30 cellular contexts compared by ENCODE assay signal in the genomic region with DNA sequence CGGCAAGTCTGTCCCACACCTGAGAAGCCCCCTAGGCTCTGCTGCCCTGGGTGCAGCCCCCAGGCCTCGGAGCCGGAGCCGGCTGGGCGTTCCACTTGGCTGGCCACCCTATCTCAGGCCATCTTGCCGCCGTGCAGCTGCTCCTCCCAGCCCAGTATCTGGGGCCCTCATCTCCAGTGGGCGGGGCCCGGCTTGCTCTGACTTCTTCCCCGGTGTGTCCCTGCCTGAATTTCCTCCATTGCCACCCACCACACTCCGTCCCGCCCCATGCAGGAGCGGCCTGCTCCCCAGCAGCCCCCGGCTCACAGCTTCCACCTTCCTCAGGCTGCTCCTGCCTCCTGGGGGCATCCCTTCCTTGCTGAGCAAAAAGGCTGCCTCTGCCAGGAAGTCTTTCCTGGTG. TPM values are rescaled to one million over a fixed set of nuclear protein-coding genes. Genes with fewer than 3 reads are reported as not detected.
"Had no signal": no experiment of that assay in that cellular context is flagged by ENCODE, and none has a peak within 500 bp of the region (broad histone marks: within the 10 kb centered on the region; RNA-seq: fewer than 3 reads in every experiment).

No MANE protein-coding gene starts in this region.

- H3K36me3 Mint-ChIP-seq: activated naive CD8-positive, alpha-beta T cell; natural killer cell treated with Interleukin-12 subunit alpha and Interleukin-12 subunit beta and Interleukin-15 and Interleukin-18, amount 100 ng/mL, for 72 hours; stimulated activated memory B cell treated with anti-CD40 and anti-IgM and Interleukin-4, amounts not matched to agents 10 μg/mL and 1 μg/mL and 100 μg/mL, for 72 hours had no signal

- ATAC-seq: heart right ventricle; left ventricle myocardium superior; mucosa of descending colon; natural killer cell treated with Interleukin-12 subunit alpha and Interleukin-12 subunit beta and Interleukin-15 and Interleukin-18, amount 100 ng/mL, for 72 hours; psoas muscle; stimulated activated memory B cell treated with anti-CD40 and anti-IgM and Interleukin-4, amounts not matched to agents 10 μg/mL and 1 μg/mL and 100 μg/mL, for 72 hours; stimulated activated naive CD8-positive, alpha-beta T cell treated with anti-CD3 and anti-CD28 coated beads, Interleukin-15, amount 100 ng/mL, for 72 hours had no signal

- H3K4me1 ChIP-seq: heart right ventricle, psoas muscle had no signal

- H3K9me3 Mint-ChIP-seq: central memory CD8-positive, alpha-beta T cell; dendritic cell treated with granulocyte-macrophage colony-stimulating factor and Interleukin-4, amounts not matched to agents 40 ng/mL and 50 ng/mL, for 4 days; endodermal cell; natural killer cell treated with Interleukin-12 subunit alpha and Interleukin-12 subunit beta and Interleukin-15 and Interleukin-18, amount 100 ng/mL, for 72 hours; stimulated activated naive CD8-positive, alpha-beta T cell treated with anti-CD3 and anti-CD28 coated beads, Interleukin-15, amount 100 ng/mL, for 72 hours; type B pancreatic cell had no signal

- H3K4me1 Mint-ChIP-seq: central memory CD8-positive, alpha-beta T cell; endodermal cell; stimulated activated naive CD8-positive, alpha-beta T cell treated with anti-CD3 and anti-CD28 coated beads, Interleukin-15, amount 100 ng/mL, for 72 hours had no signal

- H3K27me3 ChIP-seq: vagina had no signal

- H3K27ac Mint-ChIP-seq: activated naive CD8-positive, alpha-beta T cell; dendritic cell treated with granulocyte-macrophage colony-stimulating factor and Interleukin-4, amounts not matched to agents 40 ng/mL and 50 ng/mL, for 4 days; endodermal cell; natural killer cell treated with Interleukin-12 subunit alpha and Interleukin-12 subunit beta and Interleukin-15 and Interleukin-18, amount 100 ng/mL, for 72 hours; stimulated activated memory B cell treated with anti-CD40 and anti-IgM and Interleukin-4, amounts not matched to agents 10 μg/mL and 1 μg/mL and 100 μg/mL, for 72 hours; stimulated activated naive CD8-positive, alpha-beta T cell treated with anti-CD3 and anti-CD28 coated beads, Interleukin-15, amount 100 ng/mL, for 72 hours; type B pancreatic cell had no signal

- H3K27ac ChIP-seq: esophagus muscularis mucosa, heart right ventricle, neutrophil, psoas muscle, sigmoid colon, vagina had no signal

- H3K4me3 Mint-ChIP-seq: activated naive CD8-positive, alpha-beta T cell; central memory CD8-positive, alpha-beta T cell; dendritic cell treated with granulocyte-macrophage colony-stimulating factor and Interleukin-4, amounts not matched to agents 40 ng/mL and 50 ng/mL, for 4 days; endodermal cell; natural killer cell treated with Interleukin-12 subunit alpha and Interleukin-12 subunit beta and Interleukin-15 and Interleukin-18, amount 100 ng/mL, for 72 hours; stimulated activated memory B cell treated with anti-CD40 and anti-IgM and Interleukin-4, amounts not matched to agents 10 μg/mL and 1 μg/mL and 100 μg/mL, for 72 hours; stimulated activated naive CD8-positive, alpha-beta T cell treated with anti-CD3 and anti-CD28 coated beads, Interleukin-15, amount 100 ng/mL, for 72 hours; type B pancreatic cell had no signal

- DNase-seq: activated CD4-positive, alpha-beta T cell treated with anti-CD3 and anti-CD28 coated beads for 4 hours; activated CD4-positive, alpha-beta T cell treated with anti-CD3 and anti-CD28 coated beads, Interleukin-2, amount 50 U/mL, for 4 hours; activated CD4-positive, CD25-positive, alpha-beta regulatory T cell; activated effector memory CD4-positive, alpha-beta T cell treated with Interleukin-2 at 50 U/mL for 16 hours; activated naive CD4-positive, alpha-beta T cell treated with Interleukin-2 at 50 U/mL for 16 hours; anterior cingulate cortex; endodermal cell; foreskin melanocyte; heart right ventricle; left ventricle myocardium superior; mucosa of descending colon; psoas muscle; sigmoid colon; small intestine; stimulated activated CD4-positive, alpha-beta T cell treated with anti-CD3 and anti-CD28 coated beads, Interleukin-4, amount 100 ng/mL, for 4 hours; stimulated activated CD8-positive, alpha-beta memory T cell treated with anti-CD3 and anti-CD28 coated beads, Interleukin-4, amount 100 ng/mL, for 48 hours; stimulated activated naive CD8-positive, alpha-beta T cell treated with anti-CD3 and anti-CD28 coated beads, Interleukin-15, amount 100 ng/mL, for 72 hours; substantia nigra had no signal

RNA-seq across cellular contexts. Expression of a gene that starts 46.6 kb away (rescaled TPM):
- total RNA-seq: endodermal cell; esophagus muscularis mucosa; heart right ventricle; left ventricle myocardium superior; lung microvascular endothelial cell; mesenteric fat pad; mucosa of descending colon; myocyte; natural killer cell treated with Interleukin-12 subunit alpha and Interleukin-12 subunit beta and Interleukin-15 and Interleukin-18, amount 100 ng/mL, for 72 hours; psoas muscle; sigmoid colon had no signal
- polyA plus RNA-seq: heart right ventricle, sigmoid colon had no signal
